ENCODE assay signal across 21 cellular contexts in genomic region chr15:81547517-81548132, GRCh38.
DNase-seq lines count a peak whose midpoint lies in the region; ATAC-seq, FAIRE-seq and TF ChIP-seq lines count a peak whose summit lies in the region.
"Had no signal": no experiment of that assay in that cellular context is flagged by ENCODE, and none has a peak within 500 bp of the region (broad histone marks: within the 10 kb centered on the region; RNA-seq: fewer than 3 reads in every experiment).

No MANE protein-coding gene starts in this region.

- H3K27me3 ChIP-seq in SK-N-SH (ENCODE audit: insufficient read depth) = no peaks in the 10 kb centered on the region
- no peaks in the 10 kb centered on the region for H3K27me3 ChIP-seq in GM23338 (ENCODE audit: insufficient read depth)
- H3K27me3 ChIP-seq: BE2C had no signal

- TF ChIP-seq EP300 in SK-N-SH (IDR thresholded peaks at IDR 0.05; ENCODE audit: borderline replicate concordance in 1 of 2, low read depth in 1 of 2, low read length in 1 of 2) = no peak

- H2AFZ ChIP-seq in SK-N-SH (ENCODE audit: low read depth) (no peak overlapping the region), GM23338 (no peak overlapping the region)
- H2AFZ ChIP-seq: GM23248 had no signal

- no peak overlapping the region for H3K4me3 ChIP-seq in SK-N-SH (ENCODE audit: low read depth in 2 of 2, low read length in 1 of 2)
- no peak overlapping the region for H3K4me3 ChIP-seq in GM23338
- H3K4me3 ChIP-seq: GM23248 had no signal

- no peak overlapping the region for H3K9ac ChIP-seq in SK-N-SH
- H3K9ac ChIP-seq: GM23248 had no signal

- H3K9me2 ChIP-seq in SK-N-SH = no peaks in the 10 kb centered on the region
- H3K9me2 ChIP-seq in GM23338 (ENCODE audit: insufficient read depth) = no peaks in the 10 kb centered on the region

- no peaks in the 10 kb centered on the region for H3K9me3 Mint-ChIP-seq in GM23338
- H3K9me3 Mint-ChIP-seq: H9 had no signal

- 0 out of 2 replicates have a peak, but pooled peaks cover 2% of the 10 kb centered on the region for H3K9me3 ChIP-seq in SK-N-SH
- H3K9me3 ChIP-seq: BE2C had no signal

- H3K36me3 ChIP-seq in SK-N-SH (replicated peaks in 1 of 2; ENCODE audit: control insufficient read depth in 1 of 2, insufficient read depth in 2 of 2, low read length in 1 of 2) (no peaks in the 10 kb centered on the region), GM23338 (ENCODE audit: insufficient read depth) (no peaks in the 10 kb centered on the region)
- H3K36me3 ChIP-seq: BE2C had no signal

- CTCF ChIA-PET in SK-N-SH (lab: Yijun Ruan, JAX) = interaction anchor here (0.7 kb wide), 1 partner anchor 11 kb away, joined by 3 read pairs; no protein-coding TSS in a partner anchor

- H3F3A ChIP-seq in SK-N-SH (replicated peaks; ENCODE audit: insufficient read depth) (peaks cover 4% of the 10 kb centered on the region), GM23338 (replicated peaks; ENCODE audit: low read depth) (no peaks in the 10 kb centered on the region)

- FAIRE-seq in endometrium (lab: Jason Lieb, UNC) = peak; percentile 79
- FAIRE-seq: G401.6, GM12892, GM18507 had no signal

- 62% methylated on average over 2 of the region's 2 CpGs for WGBS in SK-N-SH (ENCODE audit: low lambda C conversion rate)

- intact Hi-C loops in left colon (cut with DNase I, micrococcal nuclease) = no loop called here

- H3K27ac Mint-ChIP-seq in GM23338 = no peak overlapping the region
- H3K27ac Mint-ChIP-seq: CD4-positive, CD25-positive, alpha-beta regulatory T cell; CD8-positive, alpha-beta memory T cell; H9 had no signal

- peaks cover 11% of the 10 kb centered on the region; the same call in 2 of the 3 replicates for H3K4me1 Mint-ChIP-seq in GM23338
- H3K4me1 Mint-ChIP-seq: CD4-positive, CD25-positive, alpha-beta regulatory T cell; CD8-positive, alpha-beta memory T cell had no signal

- H3K27ac ChIP-seq in SK-N-SH (ENCODE audit: low read depth in 2 of 2, low read length in 1 of 2) = no peak overlapping the region
- no peak overlapping the region for H3K27ac ChIP-seq in GM23338 (ENCODE audit: low read depth)
- H3K27ac ChIP-seq: GM23248 had no signal

- H3K4me3 Mint-ChIP-seq in GM23338 = no peak overlapping the region
- H3K4me3 Mint-ChIP-seq: CD4-positive, CD25-positive, alpha-beta regulatory T cell; CD8-positive, alpha-beta memory T cell; H9 had no signal

- no peak for TF ChIP-seq RAD21 in SK-N-SH (IDR thresholded peaks at IDR 0.05; ENCODE audit: low read length)

- no peaks in the 10 kb centered on the region for H3K36me3 Mint-ChIP-seq in GM23338 (ENCODE audit: low read depth)
- H3K36me3 Mint-ChIP-seq: CD4-positive, CD25-positive, alpha-beta regulatory T cell; CD8-positive, alpha-beta memory T cell had no signal

- H4K20me1 ChIP-seq in SK-N-SH (ENCODE audit: insufficient read depth) (no peaks in the 10 kb centered on the region), GM23338 (replicated peaks; ENCODE audit: insufficient read depth) (no peaks in the 10 kb centered on the region)

- H3K4me1 ChIP-seq in SK-N-SH (ENCODE audit: control insufficient read depth in 1 of 2, insufficient read depth in 2 of 2, low read depth in 1 of 2, low read length in 1 of 2) (no peaks in the 10 kb centered on the region), GM23338 (ENCODE audit: insufficient read depth) (peaks cover 10% of the 10 kb centered on the region)
- H3K4me1 ChIP-seq: BE2C had no signal

- H3K79me2 ChIP-seq in SK-N-SH (ENCODE audit: insufficient read depth) (no peaks in the 10 kb centered on the region), GM23338 (replicated peaks; ENCODE audit: insufficient read depth) (no peaks in the 10 kb centered on the region)

- no peak for DNase-seq in SK-N-SH
- DNase-seq in left colon = no peak
- DNase-seq in SW 1271 (lab: John Stamatoyannopoulos, UW) = no peak
- DNase-seq in GM23338 (ENCODE audit: low spot score) = no peak
- DNase-seq: 8988T; BE2C; C1 segment of cervical spinal cord; CD4-positive, CD25-positive, alpha-beta regulatory T cell; CD8-positive, alpha-beta memory T cell; COR-L47; DMS 273 treated with DMSO at 0.1 percent for 48 hours; DMS53; DND-41; H9 had no signal

- POLR2A ChIA-PET in SK-N-SH (lab: Yijun Ruan, JAX) = interaction anchor here (0.7 kb wide), 1 partner anchor 98 kb away, joined by 3 read pairs; no protein-coding TSS in a partner anchor

- TF ChIP-seq CTCF in SK-N-SH (IDR thresholded peaks at IDR 0.05) = no peak
- no peak for TF ChIP-seq CTCF in GM23338 (conservative IDR thresholded peaks at IDR 0.05; ENCODE audit: low read depth in 2 of 2)

- H3K4me2 ChIP-seq in SK-N-SH (no peak overlapping the region), GM23338 (no peak overlapping the region)

- ATAC-seq in SK-N-SH treated with all-trans-retinoic acid at 6 μM for 48 hours (peak; percentile 40; the same call in 2 of the 3 replicates), left colon (peak; percentile 33), HG03432 (IDR thresholded peaks at IDR 0.05; ENCODE audit: unreplicated experiment) (no peak), GM23338 (no peak)

- peaks cover 2% of the 10 kb centered on the region for H3K27me3 Mint-ChIP-seq in GM23338 (ENCODE audit: insufficient read depth, low read depth, poor library complexity)
- H3K27me3 Mint-ChIP-seq: CD4-positive, CD25-positive, alpha-beta regulatory T cell had no signal

TF ChIP-seq in SK-N-SH treated with all-trans-retinoic acid at 6 μM for 48 hours, 23 proteins besides CTCF, POLR2A, EP300 and RAD21 (continues in another document):
- no peak for TF ChIP-seq CSRNP3 (CRISPR knock-in tag; IDR thresholded peaks at IDR 0.05)
- TF ChIP-seq RARB (CRISPR knock-in tag; IDR thresholded peaks at IDR 0.05) = no peak

TF ChIP-seq in SK-N-SH, 30 proteins besides CTCF, POLR2A, EP300 and RAD21 (continues in another document):
- TF ChIP-seq FOXJ3 (CRISPR knock-in tag; IDR thresholded peaks at IDR 0.05) = no peak
- no peak for TF ChIP-seq NRF1 (IDR thresholded peaks at IDR 0.05; ENCODE audit: low read depth, low read length)
- TF ChIP-seq SIN3A (IDR thresholded peaks at IDR 0.05; ENCODE audit: borderline replicate concordance, low read depth, low read length) = no peak
- TF ChIP-seq GABPA (IDR thresholded peaks at IDR 0.05; ENCODE audit: low read depth) = no peak
- no peak for TF ChIP-seq ELF1 (IDR thresholded peaks at IDR 0.05)
- TF ChIP-seq RFX5 (IDR thresholded peaks at IDR 0.05; ENCODE audit: low read length) = no peak
- no peak for TF ChIP-seq YY1 (IDR thresholded peaks at IDR 0.05; ENCODE audit: low read depth)
- TF ChIP-seq MEF2A (IDR thresholded peaks at IDR 0.05; ENCODE audit: borderline replicate concordance, low read depth) = no peak
- TF ChIP-seq MXI1 (IDR thresholded peaks at IDR 0.05; ENCODE audit: low read depth, low read length) = no peak

TF ChIP-seq in GM23338, 12 proteins besides CTCF, POLR2A, EP300 and RAD21 (continues in another document):
- TF ChIP-seq POLR2AphosphoS5 (IDR thresholded peaks at IDR 0.05; ENCODE audit: low read depth) (no peak), EZH2 (IDR thresholded peaks at IDR 0.05; ENCODE audit: low read depth, unreplicated experiment) (no peak), JUNB (IDR thresholded peaks at IDR 0.05; ENCODE audit: unreplicated experiment) (no peak), ZNF114 (CRISPR knock-in tag; IDR thresholded peaks at IDR 0.05) (no peak), NANOG (IDR thresholded peaks at IDR 0.05; ENCODE audit: borderline replicate concordance) (no peak), STAT1 (IDR thresholded peaks at IDR 0.05; ENCODE audit: unreplicated experiment) (no peak), EZH2phosphoT487 (IDR thresholded peaks at IDR 0.05; ENCODE audit: unreplicated experiment) (no peak)
- TF ChIP-seq, protein P1, sequence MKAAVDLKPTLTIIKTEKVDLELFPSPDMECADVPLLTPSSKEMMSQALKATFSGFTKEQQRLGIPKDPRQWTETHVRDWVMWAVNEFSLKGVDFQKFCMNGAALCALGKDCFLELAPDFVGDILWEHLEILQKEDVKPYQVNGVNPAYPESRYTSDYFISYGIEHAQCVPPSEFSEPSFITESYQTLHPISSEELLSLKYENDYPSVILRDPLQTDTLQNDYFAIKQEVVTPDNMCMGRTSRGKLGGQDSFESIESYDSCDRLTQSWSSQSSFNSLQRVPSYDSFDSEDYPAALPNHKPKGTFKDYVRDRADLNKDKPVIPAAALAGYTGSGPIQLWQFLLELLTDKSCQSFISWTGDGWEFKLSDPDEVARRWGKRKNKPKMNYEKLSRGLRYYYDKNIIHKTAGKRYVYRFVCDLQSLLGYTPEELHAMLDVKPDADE (IDR thresholded peaks at IDR 0.05) = no peak
- TF ChIP-seq, protein P2, sequence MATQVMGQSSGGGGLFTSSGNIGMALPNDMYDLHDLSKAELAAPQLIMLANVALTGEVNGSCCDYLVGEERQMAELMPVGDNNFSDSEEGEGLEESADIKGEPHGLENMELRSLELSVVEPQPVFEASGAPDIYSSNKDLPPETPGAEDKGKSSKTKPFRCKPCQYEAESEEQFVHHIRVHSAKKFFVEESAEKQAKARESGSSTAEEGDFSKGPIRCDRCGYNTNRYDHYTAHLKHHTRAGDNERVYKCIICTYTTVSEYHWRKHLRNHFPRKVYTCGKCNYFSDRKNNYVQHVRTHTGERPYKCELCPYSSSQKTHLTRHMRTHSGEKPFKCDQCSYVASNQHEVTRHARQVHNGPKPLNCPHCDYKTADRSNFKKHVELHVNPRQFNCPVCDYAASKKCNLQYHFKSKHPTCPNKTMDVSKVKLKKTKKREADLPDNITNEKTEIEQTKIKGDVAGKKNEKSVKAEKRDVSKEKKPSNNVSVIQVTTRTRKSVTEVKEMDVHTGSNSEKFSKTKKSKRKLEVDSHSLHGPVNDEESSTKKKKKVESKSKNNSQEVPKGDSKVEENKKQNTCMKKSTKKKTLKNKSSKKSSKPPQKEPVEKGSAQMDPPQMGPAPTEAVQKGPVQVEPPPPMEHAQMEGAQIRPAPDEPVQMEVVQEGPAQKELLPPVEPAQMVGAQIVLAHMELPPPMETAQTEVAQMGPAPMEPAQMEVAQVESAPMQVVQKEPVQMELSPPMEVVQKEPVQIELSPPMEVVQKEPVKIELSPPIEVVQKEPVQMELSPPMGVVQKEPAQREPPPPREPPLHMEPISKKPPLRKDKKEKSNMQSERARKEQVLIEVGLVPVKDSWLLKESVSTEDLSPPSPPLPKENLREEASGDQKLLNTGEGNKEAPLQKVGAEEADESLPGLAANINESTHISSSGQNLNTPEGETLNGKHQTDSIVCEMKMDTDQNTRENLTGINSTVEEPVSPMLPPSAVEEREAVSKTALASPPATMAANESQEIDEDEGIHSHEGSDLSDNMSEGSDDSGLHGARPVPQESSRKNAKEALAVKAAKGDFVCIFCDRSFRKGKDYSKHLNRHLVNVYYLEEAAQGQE (IDR thresholded peaks at IDR 0.05; ENCODE audit: unreplicated experiment) = no peak

Comparison
In these comparisons a context has a peak if more than half of its experiments do, and no peak if none do; other contexts are left out.
1. ATAC-seq: peak in SK-N-SH treated with all-trans-retinoic acid at 6 μM for 48 hours (single experiment) and left colon (single experiment); none in HG03432 (single experiment) and GM23338 (single experiment).